Comparison of ENCODE assay signal across 19 cellular contexts in genomic region chr9:128088253-128088945, GRCh38. TPM values are rescaled to one million over a fixed set of nuclear protein-coding genes. Genes with fewer than 3 reads are reported as not detected.
DNase-seq lines count a peak whose midpoint lies in the region; ATAC-seq and TF ChIP-seq lines count a peak whose summit lies in the region.
"Had no signal": no experiment of that assay in that cellular context is flagged by ENCODE, and none has a peak within 500 bp of the region (broad histone marks: within the 10 kb centered on the region; RNA-seq: fewer than 3 reads in every experiment).

No MANE protein-coding gene starts in this region.

- no peak overlapping the region for H4K91ac ChIP-seq in neuronal stem cell (ENCODE audit: low read depth, low read length, poor library complexity)

- H3K9me3 ChIP-seq in neuronal stem cell (replicated peaks in 1 of 2; ENCODE audit: control insufficient read depth in 2 of 2, insufficient read depth in 1 of 2, low read depth in 1 of 2, low read length in 2 of 2), result no peaks in the 10 kb centered on the region
- H3K9me3 ChIP-seq: A549, psoas muscle had no signal

- H3K27me3 ChIP-seq in neuronal stem cell (ENCODE audit: control insufficient read depth in 3 of 3, insufficient read depth in 3 of 3, low read depth in 1 of 3, low read length in 3 of 3), result no peaks in the 10 kb centered on the region

- H3K9me3 Mint-ChIP-seq in activated CD4-positive, alpha-beta T cell treated with anti-CD3 and anti-CD28 coated beads for 36 hours (ENCODE audit: low read depth), result no peaks in the 10 kb centered on the region
- H3K9me3 Mint-ChIP-seq in activated CD4-positive, alpha-beta T cell treated with anti-CD3 and anti-CD28 coated beads, Interleukin-2, amount 10 ng/mL, durations not matched to agents 24 days and 14 days, result no peaks in the 10 kb centered on the region
- H3K9me3 Mint-ChIP-seq in brain, result no peaks in the 10 kb centered on the region
- H3K9me3 Mint-ChIP-seq: naive B cell; stimulated activated naive B cell treated with anti-CD40 and anti-IgM and Interleukin-4, amounts not matched to agents 10 μg/mL and 1 μg/mL and 100 μg/mL, for 72 hours; WTC11 had no signal

- no CpG with 5 or more reads among the region's 9 CpGs for WGBS in neuronal stem cell (ENCODE audit: extremely low coverage in 2 of 2, insufficient read length in 2 of 2, insufficient replicate concordance in 1 of 2), 2 donors

- H3K27me3 Mint-ChIP-seq in activated CD4-positive, alpha-beta T cell treated with anti-CD3 and anti-CD28 coated beads for 36 hours, result no peaks in the 10 kb centered on the region
- H3K27me3 Mint-ChIP-seq in activated CD4-positive, alpha-beta T cell treated with anti-CD3 and anti-CD28 coated beads, Interleukin-2, amount 10 ng/mL, durations not matched to agents 24 days and 14 days, result no peaks in the 10 kb centered on the region
- no peaks in the 10 kb centered on the region for H3K27me3 Mint-ChIP-seq in brain
- H3K27me3 Mint-ChIP-seq: naive B cell; stimulated activated naive B cell treated with anti-CD40 and anti-IgM and Interleukin-4, amounts not matched to agents 10 μg/mL and 1 μg/mL and 100 μg/mL, for 72 hours had no signal

- H3K4ac ChIP-seq in neuronal stem cell (ENCODE audit: low read length), result no peak overlapping the region

- H3K27ac Mint-ChIP-seq in activated CD4-positive, alpha-beta T cell treated with anti-CD3 and anti-CD28 coated beads for 36 hours, result peak overlapping the region; percentile 67
- H3K27ac Mint-ChIP-seq in activated CD4-positive, alpha-beta T cell treated with anti-CD3 and anti-CD28 coated beads, Interleukin-2, amount 10 ng/mL, durations not matched to agents 24 days and 14 days, result no peak overlapping the region
- H3K27ac Mint-ChIP-seq in brain, result peak overlapping the region in 3 of 5 experiments; percentile 9 to 86 (median 45)
- H3K27ac Mint-ChIP-seq: stimulated activated naive B cell treated with anti-CD40 and anti-IgM and Interleukin-4, amounts not matched to agents 10 μg/mL and 1 μg/mL and 100 μg/mL, for 72 hours; WTC11 had no signal

- H3K36me3 ChIP-seq in neuronal stem cell (replicated peaks in 1 of 2; ENCODE audit: control insufficient read depth in 2 of 2, insufficient read depth in 2 of 2, low read length in 2 of 2), result peaks cover 0 to 9% of the 10 kb centered on the region in 2 donors

- H3K4me3 Mint-ChIP-seq in activated CD4-positive, alpha-beta T cell treated with anti-CD3 and anti-CD28 coated beads for 36 hours, result no peak overlapping the region
- H3K4me3 Mint-ChIP-seq in activated CD4-positive, alpha-beta T cell treated with anti-CD3 and anti-CD28 coated beads, Interleukin-2, amount 10 ng/mL, durations not matched to agents 24 days and 14 days, result no peak overlapping the region
- H3K4me3 Mint-ChIP-seq in brain, result no peak overlapping the region
- H3K4me3 Mint-ChIP-seq: naive B cell; stimulated activated naive B cell treated with anti-CD40 and anti-IgM and Interleukin-4, amounts not matched to agents 10 μg/mL and 1 μg/mL and 100 μg/mL, for 72 hours; WTC11 had no signal

- H3K4me1 ChIP-seq in neuronal stem cell (ENCODE audit: control insufficient read depth in 2 of 2, insufficient read depth in 1 of 2, low read depth in 1 of 2, low read length in 2 of 2), result peaks cover 7 to 20% of the 10 kb centered on the region in 2 donors

- peak overlapping the region; percentile 14 for H2AK5ac ChIP-seq in neuronal stem cell (ENCODE audit: low read depth, low read length)

- no peak overlapping the region for H2BK12ac ChIP-seq in neuronal stem cell (ENCODE audit: low read length)

- H3K27ac ChIP-seq in neuronal stem cell (replicated peaks; ENCODE audit: low read length), result no peak overlapping the region
- H3K27ac ChIP-seq: A549, psoas muscle had no signal

- H2AFZ ChIP-seq in neuronal stem cell (ENCODE audit: low read length), result no peak overlapping the region

- peaks cover 53% of the 10 kb centered on the region for H3K4me1 Mint-ChIP-seq in activated CD4-positive, alpha-beta T cell treated with anti-CD3 and anti-CD28 coated beads for 36 hours
- H3K4me1 Mint-ChIP-seq in activated CD4-positive, alpha-beta T cell treated with anti-CD3 and anti-CD28 coated beads, Interleukin-2, amount 10 ng/mL, durations not matched to agents 24 days and 14 days, result peaks cover 43% of the 10 kb centered on the region
- peaks cover 56% of the 10 kb centered on the region for H3K4me1 Mint-ChIP-seq in brain

- TF ChIP-seq CTCF in brain (conservative IDR thresholded peaks at IDR 0.05), result no peak

- POLR2A ChIA-PET in activated CD4-positive, alpha-beta T cell treated with anti-CD3 and anti-CD28 coated beads for 36 hours (lab: Charles Lee), result no interaction called here

- intact Hi-C loops in activated CD4-positive, alpha-beta T cell treated with anti-CD3 and anti-CD28 coated beads for 36 hours (cut with DNase I, micrococcal nuclease), result no loop called here
- intact Hi-C loops in activated CD4-positive, alpha-beta T cell treated with anti-CD3 and anti-CD28 coated beads, Interleukin-2, amount 10 ng/mL, durations not matched to agents 24 days and 14 days (cut with micrococcal nuclease), result no loop called here

- no peak overlapping the region for H3K23ac ChIP-seq in neuronal stem cell (ENCODE audit: low read depth, low read length, poor library complexity)

- no peak for DNase-seq in activated CD4-positive, alpha-beta T cell treated with anti-CD3 and anti-CD28 coated beads for 36 hours
- DNase-seq in activated CD4-positive, alpha-beta T cell treated with anti-CD3 and anti-CD28 coated beads, Interleukin-2, amount 10 ng/mL, durations not matched to agents 24 days and 14 days, result no peak
- DNase-seq in NCI-H2107 treated with DMSO at 0.1 percent for 48 hours (lab: John Stamatoyannopoulos, UW; ENCODE audit: unreplicated experiment), result peak; percentile 63
- no peak for DNase-seq in neuronal stem cell (ENCODE audit: low spot score)
- no peak for DNase-seq in OCI-M1 (lab: John Stamatoyannopoulos, UW)
- no peak for DNase-seq in NCI-H446 treated with DMSO at 0.1 percent for 48 hours (lab: John Stamatoyannopoulos, UW)
- no peak for DNase-seq in iPS-NIHi7 (ENCODE audit: extremely low spot score)
- DNase-seq: amniotic stem cell; central memory CD4-positive, alpha-beta T cell; IMR-90; MV-4-11; naive B cell; NCI-H2029 treated with DMSO at 0.1 percent for 48 hours; NCI-H748 treated with DMSO at 0.1 percent for 48 hours; psoas muscle; stimulated activated naive B cell treated with anti-CD40 and anti-IgM and Interleukin-4, amounts not matched to agents 10 μg/mL and 1 μg/mL and 100 μg/mL, for 72 hours had no signal

- no peak overlapping the region for H2BK120ac ChIP-seq in neuronal stem cell (ENCODE audit: low read depth, low read length)

- no peak overlapping the region for H3K4me2 ChIP-seq in neuronal stem cell (ENCODE audit: insufficient read depth, low read length, poor library complexity, severe bottlenecking)
- H3K4me2 ChIP-seq: A549 had no signal

- H3K4me3 ChIP-seq in neuronal stem cell (ENCODE audit: low read length in 2 of 2), result no peak overlapping the region
- H3K4me3 ChIP-seq: A549, psoas muscle had no signal

- H3K14ac ChIP-seq in neuronal stem cell (ENCODE audit: low read length), result no peak overlapping the region

- H3K79me1 ChIP-seq in neuronal stem cell (ENCODE audit: low read depth, low read length), result no peaks in the 10 kb centered on the region

- peaks cover 19% of the 10 kb centered on the region for H3K36me3 Mint-ChIP-seq in activated CD4-positive, alpha-beta T cell treated with anti-CD3 and anti-CD28 coated beads for 36 hours (ENCODE audit: low read depth)
- H3K36me3 Mint-ChIP-seq in activated CD4-positive, alpha-beta T cell treated with anti-CD3 and anti-CD28 coated beads, Interleukin-2, amount 10 ng/mL, durations not matched to agents 24 days and 14 days (ENCODE audit: low read depth), result peaks cover 9% of the 10 kb centered on the region
- H3K36me3 Mint-ChIP-seq in brain, result peaks cover 16% of the 10 kb centered on the region
- H3K36me3 Mint-ChIP-seq: naive B cell, WTC11 had no signal

- peak; percentile 17 for ATAC-seq in activated CD4-positive, alpha-beta T cell treated with anti-CD3 and anti-CD28 coated beads for 36 hours
- ATAC-seq: A549; psoas muscle; stimulated activated naive B cell treated with anti-CD40 and anti-IgM and Interleukin-4, amounts not matched to agents 10 μg/mL and 1 μg/mL and 100 μg/mL, for 72 hours; WTC11 had no signal

- CTCF ChIA-PET in activated CD4-positive, alpha-beta T cell treated with anti-CD3 and anti-CD28 coated beads for 36 hours (lab: Charles Lee), result interaction anchor here (0.9 to 1.7 kb wide), 9 partner anchors 10 to 53 kb away, joined by 3 to 6 read pairs (median 4); no protein-coding TSS in a partner anchor

- H4K8ac ChIP-seq in neuronal stem cell (ENCODE audit: low read depth, low read length), result no peak overlapping the region

- H2BK15ac ChIP-seq in neuronal stem cell (ENCODE audit: low read length), result no peak overlapping the region

- H3K18ac ChIP-seq in neuronal stem cell (ENCODE audit: low read length), result no peak overlapping the region

- no peak overlapping the region for H3K9ac ChIP-seq in neuronal stem cell (ENCODE audit: low read depth, low read length, poor library complexity)

- no peak overlapping the region for H2BK5ac ChIP-seq in neuronal stem cell (ENCODE audit: low read length)

RNA-seq across cellular contexts. Expression of gene SLC25A25, which starts 20.4 kb away (rescaled TPM):
- 10 to 100 TPM in 1 of 2 experiments, 1 to 10 TPM in 1; 6.9 to 10.8 TPM for total RNA-seq in activated CD4-positive, alpha-beta T cell treated with anti-CD3 and anti-CD28 coated beads for 36 hours
- 12.2 and 14.0 TPM in 2 replicates for total RNA-seq in activated CD4-positive, alpha-beta T cell treated with anti-CD3 and anti-CD28 coated beads, Interleukin-2, amount 10 ng/mL, durations not matched to agents 24 days and 14 days
- 64.7 TPM for polyA plus RNA-seq in brain (ENCODE audit: insufficient read depth, low read depth, low replicate concordance)
- 7.8 TPM for polyA plus RNA-seq in neuronal stem cell (2013, experiment 1 of 2)
- polyA plus RNA-seq in neuronal stem cell (2013, experiment 2 of 2), result 7.4 TPM

RNA-seq across cellular contexts. Expression of gene NAIF1, which starts 21.3 kb away (rescaled TPM):
- total RNA-seq in activated CD4-positive, alpha-beta T cell treated with anti-CD3 and anti-CD28 coated beads for 36 hours, result 10 to 100 TPM; 11.3 to 13.7 TPM
- total RNA-seq in activated CD4-positive, alpha-beta T cell treated with anti-CD3 and anti-CD28 coated beads, Interleukin-2, amount 10 ng/mL, durations not matched to agents 24 days and 14 days, result 9.6 and 11.1 TPM in 2 replicates
- polyA plus RNA-seq in brain (ENCODE audit: insufficient read depth, low read depth, low replicate concordance), result 12.2 TPM
- polyA plus RNA-seq in neuronal stem cell (2013, experiment 1 of 2), result 6.9 TPM
- polyA plus RNA-seq in neuronal stem cell (2013, experiment 2 of 2), result 7.8 TPM

RNA-seq across cellular contexts. Expression of gene PTGES2, which starts 39.1 kb away (rescaled TPM):
- 10 to 100 TPM; 47.7 to 48.5 TPM for total RNA-seq in activated CD4-positive, alpha-beta T cell treated with anti-CD3 and anti-CD28 coated beads for 36 hours
- total RNA-seq in activated CD4-positive, alpha-beta T cell treated with anti-CD3 and anti-CD28 coated beads, Interleukin-2, amount 10 ng/mL, durations not matched to agents 24 days and 14 days, result 84.6 and 89.8 TPM in 2 replicates
- polyA plus RNA-seq in brain (ENCODE audit: insufficient read depth, low read depth, low replicate concordance), result 115 TPM
- polyA plus RNA-seq in neuronal stem cell (2013, experiment 1 of 2), result 19.0 TPM
- polyA plus RNA-seq in neuronal stem cell (2013, experiment 2 of 2), result 21.6 TPM
